ENCODE assay signal across 20 cellular contexts in genomic region chr14:21414137-21414631, GRCh38. TPM values are rescaled to one million over a fixed set of nuclear protein-coding genes. Genes with fewer than 3 reads are reported as not detected.
DNase-seq lines count a peak whose midpoint lies in the region; ATAC-seq, FAIRE-seq and TF ChIP-seq lines count a peak whose summit lies in the region.
"Had no signal": no experiment of that assay in that cellular context is flagged by ENCODE, and none has a peak within 500 bp of the region (broad histone marks: within the 10 kb centered on the region; RNA-seq: fewer than 3 reads in every experiment).

No MANE protein-coding gene starts in this region.

- H3K9me3 Mint-ChIP-seq in activated CD4-positive, alpha-beta T cell treated with anti-CD3 and anti-CD28 coated beads for 36 hours (ENCODE audit: low read depth) = no peaks in the 10 kb centered on the region
- H3K9me3 Mint-ChIP-seq in activated naive CD8-positive, alpha-beta T cell (ENCODE audit: low read depth) = no peaks in the 10 kb centered on the region
- H3K9me3 Mint-ChIP-seq in MCF 10A (ENCODE audit: unreplicated experiment) = no peaks in the 10 kb centered on the region

- peak; percentile 91 for ATAC-seq in activated CD4-positive, alpha-beta T cell treated with anti-CD3 and anti-CD28 coated beads for 36 hours
- ATAC-seq in HG02759 (IDR thresholded peaks at IDR 0.05; ENCODE audit: unreplicated experiment) = peak; percentile 76
- ATAC-seq in sciatic nerve = no peak
- ATAC-seq: esophagus mucosa, gastroesophageal sphincter, HCT116 had no signal

- H3K27me3 Mint-ChIP-seq in activated CD4-positive, alpha-beta T cell treated with anti-CD3 and anti-CD28 coated beads for 36 hours = no peaks in the 10 kb centered on the region
- no peaks in the 10 kb centered on the region for H3K27me3 Mint-ChIP-seq in activated naive CD8-positive, alpha-beta T cell
- no peaks in the 10 kb centered on the region for H3K27me3 Mint-ChIP-seq in MCF 10A (ENCODE audit: insufficient read depth, unreplicated experiment)
- H3K27me3 Mint-ChIP-seq: B cell had no signal

- POLR2A ChIA-PET in activated CD4-positive, alpha-beta T cell treated with anti-CD3 and anti-CD28 coated beads for 36 hours (lab: Charles Lee) = interaction anchor here (1.0 kb wide), 1 partner anchor 35 kb away, joined by 4 read pairs; no protein-coding TSS in a partner anchor
- POLR2A ChIA-PET in MCF 10A (lab: Yijun Ruan, JAX) = interaction anchor here (1.9 kb wide), 1 partner anchor 30 kb away, joined by 8 read pairs; the partner anchor contains the start of gene SUPT16H

- no peak for TF ChIP-seq CTCF in MCF 10A (IDR thresholded peaks at IDR 0.05; ENCODE audit: unreplicated experiment)

- peaks cover 26% of the 10 kb centered on the region for H3K4me1 Mint-ChIP-seq in activated CD4-positive, alpha-beta T cell treated with anti-CD3 and anti-CD28 coated beads for 36 hours
- H3K4me1 Mint-ChIP-seq in activated naive CD8-positive, alpha-beta T cell (ENCODE audit: low read depth) = peaks cover 13% of the 10 kb centered on the region
- H3K4me1 Mint-ChIP-seq in MCF 10A (ENCODE audit: insufficient read depth, unreplicated experiment) = peaks cover 2% of the 10 kb centered on the region
- H3K4me1 Mint-ChIP-seq: B cell had no signal

- BruUV-seq in MCF 10A (replicated peaks; lab: Mats Ljungman, UMichigan) = no TSS peak

- peaks cover 61% of the 10 kb centered on the region for H3K36me3 Mint-ChIP-seq in activated CD4-positive, alpha-beta T cell treated with anti-CD3 and anti-CD28 coated beads for 36 hours (ENCODE audit: low read depth)
- peaks cover 2% of the 10 kb centered on the region for H3K36me3 Mint-ChIP-seq in activated naive CD8-positive, alpha-beta T cell
- peaks cover 99% of the 10 kb centered on the region for H3K36me3 Mint-ChIP-seq in MCF 10A (ENCODE audit: insufficient read depth, unreplicated experiment)

- intact Hi-C loops in activated CD4-positive, alpha-beta T cell treated with anti-CD3 and anti-CD28 coated beads for 36 hours (cut with DNase I, micrococcal nuclease) = loop anchor here (1.0 kb wide), 6 partner anchors 23 to 150 kb away; partner anchors contain the start of genes CHD8 (in 1 of the 2), SUPT16H (in 1 of the 2) and TOX4 (in 1 of the 2)
- intact Hi-C loops in MCF 10A (cut with micrococcal nuclease) = no loop called here
- intact Hi-C loops in sciatic nerve (cut with DNase I) = no loop called here

- no peak overlapping the region for H3K4me3 Mint-ChIP-seq in activated CD4-positive, alpha-beta T cell treated with anti-CD3 and anti-CD28 coated beads for 36 hours
- H3K4me3 Mint-ChIP-seq in activated naive CD8-positive, alpha-beta T cell = no peak overlapping the region
- H3K4me3 Mint-ChIP-seq in MCF 10A (ENCODE audit: unreplicated experiment) = no peak overlapping the region
- H3K4me3 Mint-ChIP-seq: B cell had no signal

- H3K27ac Mint-ChIP-seq in activated CD4-positive, alpha-beta T cell treated with anti-CD3 and anti-CD28 coated beads for 36 hours = peak overlapping the region; percentile 88
- peak overlapping the region; percentile 68 for H3K27ac Mint-ChIP-seq in activated naive CD8-positive, alpha-beta T cell
- H3K27ac Mint-ChIP-seq in MCF 10A (ENCODE audit: low read depth, unreplicated experiment) = no peak overlapping the region
- H3K27ac Mint-ChIP-seq: B cell had no signal

- CTCF ChIA-PET in activated CD4-positive, alpha-beta T cell treated with anti-CD3 and anti-CD28 coated beads for 36 hours (lab: Charles Lee) = interaction anchor here (1.1 to 2.4 kb wide), 3 partner anchors 9 to 149 kb away, joined by 3 to 5 read pairs (median 4); partner anchors contain the start of gene TOX4
- CTCF ChIA-PET in MCF 10A (lab: Yijun Ruan, JAX) = interaction anchor here (0.6 kb wide), 1 partner anchor 1060 kb away, joined by 3 read pairs; no protein-coding TSS in a partner anchor

- FAIRE-seq in GM12891 (lab: Jason Lieb, UNC) = peak; percentile 60
- FAIRE-seq: astrocyte had no signal

- DNase-seq in activated CD4-positive, alpha-beta T cell treated with anti-CD3 and anti-CD28 coated beads for 36 hours = no peak
- no peak for DNase-seq in activated CD4-positive, alpha-beta T cell treated with anti-CD3 and anti-CD28 coated beads, Interleukin-2, amount 50 U/mL, for 1 hour
- no peak for DNase-seq in GM12891 (ENCODE audit: insufficient read length, low spot score)
- no peak for DNase-seq in MCF 10A (ENCODE audit: unreplicated experiment)
- no peak for DNase-seq in sciatic nerve (ENCODE audit: low spot score)
- no peak for DNase-seq in middle frontal gyrus (ENCODE audit: extremely low spot score, low spot score)
- DNase-seq: activated CD4-positive, alpha-beta T cell treated with anti-CD3 and anti-CD28 coated beads for 4 hours; activated effector memory CD4-positive, alpha-beta T cell treated with Interleukin-2 at 50 U/mL for 16 hours; effector CD8-positive, alpha-beta T cell; NCI-H1105; NCI-H2081 treated with DMSO at 0.1 percent for 48 hours; stomach; upper lobe of left lung had no signal

- no peak for TF ChIP-seq POLR2A in GM12891 (IDR thresholded peaks at IDR 0.05; ENCODE audit: low read depth, low read length)

TF ChIP-seq in GM12891, 5 proteins besides CTCF, POLR2A, EP300 and RAD21:
- no peak for TF ChIP-seq PAX5 (IDR thresholded peaks at IDR 0.05; ENCODE audit: insufficient read depth, low read length, severe bottlenecking)
- TF ChIP-seq POU2F2 (IDR thresholded peaks at IDR 0.05; ENCODE audit: low read depth, low read length) = no peak
- TF ChIP-seq POLR2AphosphoS5 (IDR thresholded peaks at IDR 0.05; ENCODE audit: low read depth, low read length) = no peak

RNA-seq across cellular contexts. Expression of gene SUPT16H, which starts 30.4 kb away (rescaled TPM):
- total RNA-seq in activated CD4-positive, alpha-beta T cell treated with anti-CD3 and anti-CD28 coated beads for 36 hours = 100 to 1,000 TPM; 177 to 179 TPM
- 82.0 TPM for polyA plus RNA-seq in GM12891 (2012; ENCODE audit: low read depth, missing spikeins)
- total RNA-seq in MCF 10A (2022) (97.0 and 98.3 TPM in 2 replicates), sciatic nerve (59.1 TPM)

RNA-seq across cellular contexts. Expression of gene CHD8, which starts 41.7 kb away (rescaled TPM):
- total RNA-seq in activated CD4-positive, alpha-beta T cell treated with anti-CD3 and anti-CD28 coated beads for 36 hours = 100 to 1,000 TPM in 1 of 2 experiments, 10 to 100 TPM in 1; 84.3 to 104 TPM
- polyA plus RNA-seq in GM12891 (2012; ENCODE audit: low read depth, missing spikeins) = 35.5 TPM
- total RNA-seq in MCF 10A (2022) (70.7 and 78.1 TPM in 2 replicates), sciatic nerve (78.9 TPM)

Comparison
In these comparisons a context has a peak if more than half of its experiments do, and no peak if none do; other contexts are left out.
1. intact Hi-C loops: an anchor here in activated CD4-positive, alpha-beta T cell treated with anti-CD3 and anti-CD28 coated beads for 36 hours (1.0 kb wide); none called in MCF 10A and sciatic nerve.